Comparison of ENCODE assay signal across 29 cellular contexts in the genomic region with DNA sequence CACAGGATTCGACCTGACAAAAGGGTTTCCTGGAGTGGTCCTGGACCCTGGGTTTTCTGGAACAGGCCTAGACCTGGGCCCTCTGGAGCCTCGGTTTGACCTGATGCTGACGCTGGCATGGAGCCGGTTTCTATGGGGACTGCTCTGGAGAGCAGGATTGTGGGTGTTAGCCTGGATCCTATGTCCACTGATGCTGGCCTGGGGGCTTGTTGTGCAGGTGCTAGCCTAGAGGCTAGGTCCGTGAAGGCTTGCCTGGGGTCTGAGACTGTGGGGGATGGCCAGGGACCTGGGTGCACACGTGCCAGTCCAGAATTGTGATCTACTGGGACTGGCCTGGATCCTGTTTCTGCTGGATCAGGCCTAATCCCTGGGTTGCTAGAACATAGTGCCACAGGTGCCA.
"Had no signal": no experiment of that assay in that cellular context is flagged by ENCODE, and none has a peak within 500 bp of the region (broad histone marks: within the 10 kb centered on the region; RNA-seq: fewer than 3 reads in every experiment).

No MANE protein-coding gene starts in this region.

- H3K27ac ChIP-seq: stomach, suprapubic skin, testis, thoracic aorta, thyroid gland, tibial artery, tibial nerve, transverse colon, upper lobe of left lung, upper lobe of right lung, uterus, vagina had no signal

- H3K9me3 Mint-ChIP-seq: stimulated activated memory B cell treated with anti-CD40 and anti-IgM and Interleukin-4, amounts not matched to agents 10 μg/mL and 1 μg/mL and 100 μg/mL, for 72 hours; stimulated activated naive B cell treated with anti-CD40 and anti-IgM and Interleukin-4, amounts not matched to agents 10 μg/mL and 1 μg/mL and 100 μg/mL, for 72 hours; stimulated activated naive CD8-positive, alpha-beta T cell treated with anti-CD3 and anti-CD28 coated beads, Interleukin-15, amount 100 ng/mL, for 72 hours; stimulated activated naive CD8-positive, alpha-beta T cell treated with anti-CD3 and anti-CD28 coated beads, Interleukin-15, Interleukin-2, amounts not matched to agents 100 ng/mL and 50 ng/mL, for 24 hours; type B pancreatic cell had no signal

- H3K4me1 Mint-ChIP-seq: stimulated activated effector memory CD8-positive, alpha-beta T cell treated with anti-CD3 and anti-CD28 coated beads, Interleukin-12 subunit alpha, Interleukin-12 subunit beta, amount 100 ng/mL, for 72 hours; stimulated activated memory B cell treated with anti-CD40 and anti-IgM and Interleukin-4, amounts not matched to agents 10 μg/mL and 1 μg/mL and 100 μg/mL, for 72 hours; stimulated activated naive B cell treated with anti-CD40 and anti-IgM and Interleukin-4, amounts not matched to agents 10 μg/mL and 1 μg/mL and 100 μg/mL, for 72 hours; stimulated activated naive CD8-positive, alpha-beta T cell treated with anti-CD3 and anti-CD28 coated beads, Interleukin-15, amount 100 ng/mL, for 72 hours had no signal

- H3K9me3 ChIP-seq: stomach, suprapubic skin, testis, thoracic aorta, thyroid gland, tibial artery, tibial nerve, transverse colon, upper lobe of left lung, upper lobe of right lung, uterus, vagina had no signal

- H3K4me3 ChIP-seq: stomach, suprapubic skin, testis, thoracic aorta, thyroid gland, tibial artery, tibial nerve, transverse colon, upper lobe of left lung, upper lobe of right lung, uterus, vagina had no signal

- H3K4me3 Mint-ChIP-seq: stimulated activated effector memory CD8-positive, alpha-beta T cell treated with anti-CD3 and anti-CD28 coated beads, Interleukin-12 subunit alpha, Interleukin-12 subunit beta, amount 100 ng/mL, for 72 hours; stimulated activated memory B cell treated with anti-CD40 and anti-IgM and Interleukin-4, amounts not matched to agents 10 μg/mL and 1 μg/mL and 100 μg/mL, for 72 hours; stimulated activated naive B cell treated with anti-CD40 and anti-IgM and Interleukin-4, amounts not matched to agents 10 μg/mL and 1 μg/mL and 100 μg/mL, for 72 hours; stimulated activated naive CD8-positive, alpha-beta T cell treated with anti-CD3 and anti-CD28 coated beads, Interleukin-15, amount 100 ng/mL, for 72 hours; stimulated activated naive CD8-positive, alpha-beta T cell treated with anti-CD3 and anti-CD28 coated beads, Interleukin-15, Interleukin-2, amounts not matched to agents 100 ng/mL and 50 ng/mL, for 24 hours; type B pancreatic cell had no signal

- DNase-seq: stimulated activated CD4-positive, alpha-beta T cell treated with anti-CD3 and anti-CD28 coated beads, Interleukin-2, amount 100 ng/mL, for 48 hours; stimulated activated CD4-positive, alpha-beta T cell treated with anti-CD3 and anti-CD28 coated beads, Interleukin-4, amount 100 ng/mL, for 1 hour; stimulated activated CD4-positive, alpha-beta T cell treated with anti-CD3 and anti-CD28 coated beads, Interleukin-4, amount 100 ng/mL, for 24 hours; stimulated activated CD4-positive, alpha-beta T cell treated with anti-CD3 and anti-CD28 coated beads, Interleukin-4, amount 100 ng/mL, for 4 hours; stimulated activated CD8-positive, alpha-beta memory T cell treated with anti-CD3 and anti-CD28 coated beads, Interleukin-4, amount 100 ng/mL, for 48 hours; stimulated activated naive B cell treated with anti-CD40 and anti-IgM and Interleukin-4, amounts not matched to agents 10 μg/mL and 1 μg/mL and 100 μg/mL, for 72 hours; stimulated activated naive CD4-positive, alpha-beta T cell; stimulated activated naive CD4-positive, alpha-beta T cell treated with Interleukin-2 at 50 U/mL for 16 hours; stimulated activated naive CD8-positive, alpha-beta T cell treated with anti-CD3 and anti-CD28 coated beads, Interleukin-15, amount 100 ng/mL, for 72 hours; stimulated activated naive CD8-positive, alpha-beta T cell treated with anti-CD3 and anti-CD28 coated beads, Interleukin-15, Interleukin-2, amounts not matched to agents 100 U/mL and 50 U/mL, for 24 hours; stomach; substantia nigra; testis; thyroid gland; tibial artery; transverse colon; trophoblast cell; upper lobe of left lung; upper lobe of right lung; uterus had no signal

- H3K36me3 ChIP-seq: stomach, suprapubic skin, thoracic aorta, thyroid gland, tibial artery, tibial nerve, transverse colon, upper lobe of left lung, upper lobe of right lung, uterus, vagina had no signal

- ATAC-seq: stimulated activated effector memory CD8-positive, alpha-beta T cell treated with anti-CD3 and anti-CD28 coated beads, Interleukin-12 subunit alpha, Interleukin-12 subunit beta, amount 100 ng/mL, for 72 hours; stimulated activated memory B cell treated with anti-CD40 and anti-IgM and Interleukin-4, amounts not matched to agents 10 μg/mL and 1 μg/mL and 100 μg/mL, for 72 hours; stimulated activated naive B cell treated with anti-CD40 and anti-IgM and Interleukin-4, amounts not matched to agents 10 μg/mL and 1 μg/mL and 100 μg/mL, for 72 hours; stimulated activated naive CD8-positive, alpha-beta T cell treated with anti-CD3 and anti-CD28 coated beads, Interleukin-15, amount 100 ng/mL, for 72 hours; stimulated activated naive CD8-positive, alpha-beta T cell treated with anti-CD3 and anti-CD28 coated beads, Interleukin-15, Interleukin-2, amounts not matched to agents 100 U/mL and 50 U/mL, for 24 hours; upper lobe of right lung had no signal

- H3K27me3 Mint-ChIP-seq: stimulated activated memory B cell treated with anti-CD40 and anti-IgM and Interleukin-4, amounts not matched to agents 10 μg/mL and 1 μg/mL and 100 μg/mL, for 72 hours; stimulated activated naive B cell treated with anti-CD40 and anti-IgM and Interleukin-4, amounts not matched to agents 10 μg/mL and 1 μg/mL and 100 μg/mL, for 72 hours; stimulated activated naive CD8-positive, alpha-beta T cell treated with anti-CD3 and anti-CD28 coated beads, Interleukin-15, amount 100 ng/mL, for 72 hours; stimulated activated naive CD8-positive, alpha-beta T cell treated with anti-CD3 and anti-CD28 coated beads, Interleukin-15, Interleukin-2, amounts not matched to agents 100 ng/mL and 50 ng/mL, for 24 hours; type B pancreatic cell had no signal

- H3K36me3 Mint-ChIP-seq: stimulated activated effector memory CD8-positive, alpha-beta T cell treated with anti-CD3 and anti-CD28 coated beads, Interleukin-12 subunit alpha, Interleukin-12 subunit beta, amount 100 ng/mL, for 72 hours; stimulated activated memory B cell treated with anti-CD40 and anti-IgM and Interleukin-4, amounts not matched to agents 10 μg/mL and 1 μg/mL and 100 μg/mL, for 72 hours; stimulated activated naive B cell treated with anti-CD40 and anti-IgM and Interleukin-4, amounts not matched to agents 10 μg/mL and 1 μg/mL and 100 μg/mL, for 72 hours; type B pancreatic cell had no signal

- FAIRE-seq: urothelium cell line had no signal

- H3K27me3 ChIP-seq: stomach, suprapubic skin, testis, thyroid gland, tibial artery, tibial nerve, transverse colon, upper lobe of left lung, upper lobe of right lung, uterus, vagina had no signal

- H3K4me1 ChIP-seq: stomach, suprapubic skin, testis, thyroid gland, tibial artery, tibial nerve, transverse colon, upper lobe of left lung, upper lobe of right lung, uterus, vagina had no signal
